24 cellular contexts compared by ENCODE assay signal in genomic region chr21:39650306-39650705, GRCh38. TPM values are rescaled to one million over a fixed set of nuclear protein-coding genes. Genes with fewer than 3 reads are reported as not detected.
"Had no signal": no experiment of that assay in that cellular context is flagged by ENCODE, and none has a peak within 500 bp of the region (broad histone marks: within the 10 kb centered on the region; RNA-seq: fewer than 3 reads in every experiment).

No MANE protein-coding gene starts in this region.

- H3K4me3 Mint-ChIP-seq: activated B cell treated with CpG ODN at 0.5 μM for 24 hours; activated CD4-positive, alpha-beta memory T cell treated with anti-CD3 and anti-CD28 coated beads, Interleukin-2, amount 10 ng/mL, durations not matched to agents 7 days and 5 days; activated naive CD4-positive, alpha-beta T cell treated with anti-CD3 and anti-CD28 coated beads for 36 hours; activated naive CD8-positive, alpha-beta T cell; activated T-helper 17 cell treated with anti-CD3 and anti-CD28 coated beads, Interleukin-2, amount 50 U/mL, for 72 hours; T-helper 1 cell treated with Interleukin-12 subunit alpha and Interleukin-12 subunit beta and Interleukin-4 antibody, amounts not matched to agents 30 μg/mL and 1 μg/mL, for 36 hours had no signal

- H3K9ac ChIP-seq: KMS-11 had no signal

- H3K36me3 ChIP-seq: MG63 had no signal

- DNase-seq: activated B cell treated with CpG ODN at 0.5 μM for 24 hours; activated CD4-positive, alpha-beta memory T cell treated with anti-CD3 and anti-CD28 coated beads, Interleukin-2, amount 10 ng/mL, durations not matched to agents 7 days and 5 days; activated CD4-positive, alpha-beta T cell treated with anti-CD3 and anti-CD28 coated beads for 1 hour; activated CD4-positive, alpha-beta T cell treated with anti-CD3 and anti-CD28 coated beads, Interleukin-2, amount 50 U/mL, for 1 hour; activated gamma-delta T cell; activated naive CD4-positive, alpha-beta T cell treated with anti-CD3 and anti-CD28 coated beads for 36 hours; activated T-cell treated with anti-CD3 and anti-CD28 coated beads for 4 hours; activated T-cell treated with anti-CD3 and anti-CD28 coated beads, Interleukin-2, amount 50 U/mL, for 48 hours; caudate nucleus; MG63; NCI-H1105; NCI-H1436; NCI-H1694 treated with DMSO at 0.1 percent for 48 hours; NCI-H2081; NCI-H446; NCI-H524; SHP77 treated with DMSO at 0.1 percent for 48 hours; T-helper 9 cell had no signal

- H3K27ac Mint-ChIP-seq: activated B cell treated with CpG ODN at 0.5 μM for 24 hours; activated CD4-positive, alpha-beta memory T cell treated with anti-CD3 and anti-CD28 coated beads, Interleukin-2, amount 10 ng/mL, durations not matched to agents 7 days and 5 days; activated naive CD4-positive, alpha-beta T cell treated with anti-CD3 and anti-CD28 coated beads for 36 hours; activated naive CD8-positive, alpha-beta T cell; activated T-helper 17 cell treated with anti-CD3 and anti-CD28 coated beads, Interleukin-2, amount 50 U/mL, for 72 hours; T-helper 1 cell treated with Interleukin-12 subunit alpha and Interleukin-12 subunit beta and Interleukin-4 antibody, amounts not matched to agents 30 μg/mL and 1 μg/mL, for 36 hours had no signal

- H3K4me3 ChIP-seq: MG63 had no signal

- H3K27ac ChIP-seq: KMS-11 had no signal

- H3K36me3 Mint-ChIP-seq: activated naive CD8-positive, alpha-beta T cell had no signal

- ATAC-seq: activated T-helper 17 cell treated with anti-CD3 and anti-CD28 coated beads, Interleukin-2, amount 50 U/mL, for 72 hours had no signal

- H3K27me3 ChIP-seq: MG63 had no signal

- H3K4me2 ChIP-seq: KMS-11 had no signal

- H3K4me1 Mint-ChIP-seq: activated B cell treated with CpG ODN at 0.5 μM for 24 hours; activated CD4-positive, alpha-beta memory T cell treated with anti-CD3 and anti-CD28 coated beads, Interleukin-2, amount 10 ng/mL, durations not matched to agents 7 days and 5 days; activated T-helper 17 cell treated with anti-CD3 and anti-CD28 coated beads, Interleukin-2, amount 50 U/mL, for 72 hours had no signal

- H3K27me3 Mint-ChIP-seq: activated B cell treated with CpG ODN at 0.5 μM for 24 hours; activated CD4-positive, alpha-beta memory T cell treated with anti-CD3 and anti-CD28 coated beads, Interleukin-2, amount 10 ng/mL, durations not matched to agents 7 days and 5 days had no signal

RNA-seq across cellular contexts. Expression of gene B3GALT5, which starts 37.6 kb away (rescaled TPM):
- total RNA-seq: activated B cell treated with CpG ODN at 0.5 μM for 24 hours; activated CD4-positive, alpha-beta memory T cell treated with anti-CD3 and anti-CD28 coated beads, Interleukin-2, amount 10 ng/mL, durations not matched to agents 7 days and 5 days; activated CD8-positive, alpha-beta memory T cell treated with anti-CD3 and anti-CD28 coated beads for 36 hours; activated naive CD4-positive, alpha-beta T cell treated with anti-CD3 and anti-CD28 coated beads for 36 hours; SK-MEL-5 had no signal
